15 cellular contexts compared by ENCODE assay signal in the genomic region with DNA sequence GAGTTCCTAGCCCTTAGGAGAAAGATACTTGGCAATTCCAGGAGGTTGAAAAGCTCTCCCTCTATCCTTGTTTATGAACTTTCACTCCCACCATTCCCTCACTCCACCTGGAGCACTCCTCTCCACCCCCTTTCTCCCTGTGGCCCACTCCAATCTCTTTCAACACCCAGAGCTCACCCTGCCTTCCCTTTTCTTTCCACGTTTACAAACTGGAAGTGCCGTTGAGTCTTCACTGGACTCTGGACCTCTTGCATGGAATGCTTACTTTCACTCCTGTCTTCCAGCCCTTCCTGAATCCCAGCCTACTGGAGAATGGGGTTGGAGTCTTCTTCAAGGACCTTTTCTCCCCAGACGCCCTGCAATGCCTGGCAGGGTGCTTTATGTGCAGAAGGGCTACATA.
A peak's percentile ranks its signal among the peaks of the same experiment; 100 is the strongest.
DNase-seq lines count a peak whose midpoint lies in the region; ATAC-seq and TF ChIP-seq lines count a peak whose summit lies in the region.
"Had no signal": no experiment of that assay in that cellular context is flagged by ENCODE, and none has a peak within 500 bp of the region (broad histone marks: within the 10 kb centered on the region; RNA-seq: fewer than 3 reads in every experiment).

No MANE protein-coding gene starts in this region.

- in situ Hi-C loops in transverse colon (cut with MboI; ENCODE audit: low pct_ligation_motif_present in 1 of 4, low pct_unique_long_range_greater_than_20kb in 1 of 4, low sequenced_read_pairs in 3 of 4), result no loop called here

- no peak overlapping the region for H2AFZ ChIP-seq in hepatocyte
- H2AFZ ChIP-seq: GM23248 had no signal

- H3K27me3 Mint-ChIP-seq in T-helper 17 cell, result peaks cover 5% of the 10 kb centered on the region

- H3K4me2 ChIP-seq in hepatocyte, result peak overlapping the region; percentile 18
- H3K4me2 ChIP-seq: A549 had no signal

- H3K9me2 ChIP-seq in hepatocyte (replicated peaks; ENCODE audit: insufficient read depth), result no peaks in the 10 kb centered on the region

- WGBS in hepatocyte (ENCODE audit: low lambda C conversion rate, missing lambda C conversion rate), result 71% methylated on average over 3 of the region's 3 CpGs
- WGBS in transverse colon (ENCODE audit: low coverage in 1 of 2), 2 donors, result 63% methylated on average over 3 of the region's 3 CpGs; no CpG with 5 or more reads in 1 of the 2 donors
- 68 to 77% methylated on average over 3 of the region's 3 CpGs for WGBS in upper lobe of left lung, 2 donors

- no peak overlapping the region for H3K4me3 Mint-ChIP-seq in T-helper 17 cell
- H3K4me3 Mint-ChIP-seq: CD14-positive monocyte; CD8-positive, alpha-beta T cell had no signal

- H3K27ac Mint-ChIP-seq in T-helper 17 cell, result peak overlapping the region; percentile 29
- H3K27ac Mint-ChIP-seq: CD14-positive monocyte; CD8-positive, alpha-beta T cell had no signal

- no peak for TF ChIP-seq EP300 in transverse colon (IDR thresholded peaks at IDR 0.05; ENCODE audit: low read depth)
- TF ChIP-seq EP300 in upper lobe of left lung (IDR thresholded peaks at IDR 0.05), result no peak

- H3K27me3 ChIP-seq in hepatocyte (no peaks in the 10 kb centered on the region), transverse colon (no peaks in the 10 kb centered on the region), upper lobe of left lung (no peaks in the 10 kb centered on the region)

- peak; percentile 27 for TF ChIP-seq POLR2A in transverse colon (IDR thresholded peaks at IDR 0.05)
- no peak for TF ChIP-seq POLR2A in upper lobe of left lung (IDR thresholded peaks at IDR 0.05)

- DNase-seq in T-helper 17 cell (no peak), hepatocyte (ENCODE audit: low spot score) (peak; percentile 48), mucosa of descending colon (peak in 1 of 3 donors; percentile 51), transverse colon (no peak), upper lobe of left lung (no peak), T1000 (lab: John Stamatoyannopoulos, UW) (no peak), HCEC 1CT (no peak)
- DNase-seq: CD8-positive, alpha-beta T cell; COR-L47; DMS53; GF-D8; GM23248 had no signal

- H3K4me1 Mint-ChIP-seq in T-helper 17 cell, result peaks cover 14% of the 10 kb centered on the region

- peak overlapping the region; percentile 72 for H3K27ac ChIP-seq in hepatocyte
- H3K27ac ChIP-seq in transverse colon, result peak overlapping the region in 3 of 4 donors; percentile 11 to 57 (median 32)
- H3K27ac ChIP-seq in upper lobe of left lung, result no peak overlapping the region
- H3K27ac ChIP-seq: A549, GM23248 had no signal

- intact Hi-C loops in mucosa of descending colon (cut with DNase I, micrococcal nuclease), result loop anchor here in 1 of 2 donors (10.0 kb wide), 1 partner anchor 79 kb away; no protein-coding TSS in a partner anchor
- intact Hi-C loops in transverse colon (cut with DNase I; ENCODE audit: low total_unique reads), result no loop called here

- no peaks in the 10 kb centered on the region for H3K36me3 Mint-ChIP-seq in T-helper 17 cell (ENCODE audit: low read depth)
- H3K36me3 Mint-ChIP-seq: CD8-positive, alpha-beta T cell; IgD-negative memory B cell had no signal

- H3K4me1 ChIP-seq in hepatocyte (ENCODE audit: insufficient read depth) (peaks cover 57% of the 10 kb centered on the region), mucosa of descending colon (ENCODE audit: low read depth) (peaks cover 28% of the 10 kb centered on the region), transverse colon (peaks cover 0 to 61% (median 24%) of the 10 kb centered on the region in 4 donors), upper lobe of left lung (peaks cover 21 to 35% (median 29%) of the 10 kb centered on the region in 4 donors)

- no peaks in the 10 kb centered on the region for H4K20me1 ChIP-seq in hepatocyte (ENCODE audit: insufficient read depth, poor library complexity, severe bottlenecking)

- H3K4me3 ChIP-seq in hepatocyte (no peak overlapping the region), mucosa of descending colon (no peak overlapping the region), transverse colon (no peak overlapping the region), upper lobe of left lung (no peak overlapping the region)
- H3K4me3 ChIP-seq: A549, GM23248 had no signal

- H3K79me2 ChIP-seq in hepatocyte, result no peaks in the 10 kb centered on the region

- TF ChIP-seq CTCF in hepatocyte (IDR thresholded peaks at IDR 0.05; ENCODE audit: poor library complexity) (no peak), mucosa of descending colon (IDR thresholded peaks at IDR 0.05) (no peak), transverse colon (IDR thresholded peaks at IDR 0.05) (no peak), upper lobe of left lung (IDR thresholded peaks at IDR 0.05) (no peak)

- H3K36me3 ChIP-seq in hepatocyte (replicated peaks; ENCODE audit: insufficient read depth, low read depth) (no peaks in the 10 kb centered on the region), mucosa of descending colon (ENCODE audit: low read depth) (no peaks in the 10 kb centered on the region), transverse colon (no peaks in the 10 kb centered on the region), upper lobe of left lung (no peaks in the 10 kb centered on the region)

- H3K9me3 ChIP-seq in T-helper 17 cell (ENCODE audit: control insufficient read depth, low read length, poor library complexity, severe bottlenecking), result no peaks in the 10 kb centered on the region
- H3K9me3 ChIP-seq in hepatocyte (ENCODE audit: low read depth), result no peaks in the 10 kb centered on the region
- H3K9me3 ChIP-seq in mucosa of descending colon, result no peaks in the 10 kb centered on the region
- H3K9me3 ChIP-seq in transverse colon, result no peaks in the 10 kb centered on the region
- no peaks in the 10 kb centered on the region for H3K9me3 ChIP-seq in upper lobe of left lung

- ATAC-seq in T-helper 17 cell (no peak), mucosa of descending colon (peak; percentile 65), upper lobe of left lung (ENCODE audit: low FRiP score in 2 of 2) (no peak)
- ATAC-seq: A549; CD8-positive, alpha-beta T cell had no signal

Comparison
In these comparisons a context has a peak if more than half of its experiments do, and no peak if none do; other contexts are left out.
1. H3K27ac ChIP-seq: peak in hepatocyte (single experiment) and transverse colon (3 of 4); none in upper lobe of left lung (0 of 4).